ENCODE assay signal across 21 cellular contexts in the genomic region with DNA sequence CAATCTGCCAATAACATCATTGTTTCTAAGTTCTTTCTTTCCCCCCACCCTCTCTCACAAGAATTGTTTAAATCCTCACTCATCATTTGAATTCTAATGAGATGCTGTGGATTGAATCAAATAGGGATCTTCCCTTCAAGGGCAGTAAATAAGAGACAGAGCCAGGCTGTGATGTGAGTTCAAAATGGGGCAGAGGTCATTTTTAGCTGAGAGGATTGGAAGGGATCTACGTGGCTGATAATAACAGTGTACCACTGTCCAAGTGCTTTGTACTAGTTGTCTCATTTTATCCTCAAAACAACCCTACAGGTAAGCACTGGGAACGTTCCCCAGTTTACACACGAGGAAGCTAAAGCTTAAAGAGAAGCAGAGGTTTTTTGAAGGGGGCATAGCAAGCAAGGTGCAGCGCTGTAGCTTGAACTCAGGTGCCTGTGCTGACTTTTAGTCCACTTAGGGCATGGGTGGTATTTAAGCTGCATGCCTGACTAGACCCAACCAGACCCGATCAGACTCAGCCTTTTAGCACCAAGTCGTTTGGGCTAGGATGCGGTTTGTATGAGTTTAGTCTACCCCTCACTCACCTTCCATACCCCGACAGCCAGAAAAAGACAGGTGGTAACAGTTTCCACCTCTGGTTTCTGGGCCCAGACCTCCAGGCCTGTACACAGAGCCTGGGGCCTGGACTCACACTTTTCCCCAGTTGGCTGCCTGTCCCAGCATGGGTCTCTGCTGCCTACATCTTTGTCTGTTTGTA. TPM values are rescaled to one million over a fixed set of nuclear protein-coding genes. Genes with fewer than 3 reads are reported as not detected.
DNase-seq lines count a peak whose midpoint lies in the region; ATAC-seq lines count a peak whose summit lies in the region.
"Had no signal": no experiment of that assay in that cellular context is flagged by ENCODE, and none has a peak within 500 bp of the region (broad histone marks: within the 10 kb centered on the region; RNA-seq: fewer than 3 reads in every experiment).

No MANE protein-coding gene starts in this region.

- DNase-seq in activated T-cell treated with anti-CD3 and anti-CD28 coated beads, Interleukin-2, amount 50 U/mL, for 24 hours = no peak
- DNase-seq in activated T-cell treated with anti-CD3 and anti-CD28 coated beads for 4 hours (no peak), NCI-H345 treated with DMSO at 0.1 percent for 48 hours (lab: John Stamatoyannopoulos, UW; ENCODE audit: unreplicated experiment) (no peak), DMS53 (lab: John Stamatoyannopoulos, UW) (no peak), DMS79 (lab: John Stamatoyannopoulos, UW) (no peak)
- DNase-seq in activated naive CD8-positive, alpha-beta T cell treated with anti-CD3 and anti-CD28 coated beads, Interleukin-2, amount 10 ng/mL, durations not matched to agents 7 days and 5 days = no peak
- peak in 1 of 2 donors; percentile 43 for DNase-seq in stimulated activated effector memory CD8-positive, alpha-beta T cell treated with anti-CD3 and anti-CD28 coated beads, Interleukin-12 subunit alpha, Interleukin-12 subunit beta, amount 100 ng/mL, for 72 hours (ENCODE audit: low spot score in 2 of 2)
- DNase-seq: ACHN, brain microvascular endothelial cell, DND-41, IMR-90, kidney glomerular epithelial cell, NCI-H1436 treated with DMSO at 0.1 percent for 48 hours, NCI-H2171 treated with DMSO at 0.1 percent for 48 hours, NCI-H526 treated with DMSO at 0.1 percent for 48 hours, ovary, right cardiac atrium had no signal

- H3K4me3 Mint-ChIP-seq in activated T-cell treated with anti-CD3 and anti-CD28 coated beads, Interleukin-2, amount 50 U/mL, for 24 hours = peak overlapping the region; percentile 72
- H3K4me3 Mint-ChIP-seq in IgD-negative memory B cell = no peak overlapping the region
- H3K4me3 Mint-ChIP-seq in activated naive CD8-positive, alpha-beta T cell treated with anti-CD3 and anti-CD28 coated beads, Interleukin-2, amount 10 ng/mL, durations not matched to agents 7 days and 5 days = peak overlapping the region; percentile 67
- peak overlapping the region; percentile 43 for H3K4me3 Mint-ChIP-seq in stimulated activated effector memory CD8-positive, alpha-beta T cell treated with anti-CD3 and anti-CD28 coated beads, Interleukin-12 subunit alpha, Interleukin-12 subunit beta, amount 100 ng/mL, for 72 hours
- H3K4me3 Mint-ChIP-seq: CD14-positive monocyte had no signal

- H3K36me3 Mint-ChIP-seq in activated T-cell treated with anti-CD3 and anti-CD28 coated beads, Interleukin-2, amount 50 U/mL, for 24 hours (ENCODE audit: low read depth) = peaks cover 2% of the 10 kb centered on the region
- no peaks in the 10 kb centered on the region for H3K36me3 Mint-ChIP-seq in IgD-negative memory B cell
- H3K36me3 Mint-ChIP-seq in activated naive CD8-positive, alpha-beta T cell treated with anti-CD3 and anti-CD28 coated beads, Interleukin-2, amount 10 ng/mL, durations not matched to agents 7 days and 5 days = peaks cover 4% of the 10 kb centered on the region
- H3K36me3 Mint-ChIP-seq in stimulated activated effector memory CD8-positive, alpha-beta T cell treated with anti-CD3 and anti-CD28 coated beads, Interleukin-12 subunit alpha, Interleukin-12 subunit beta, amount 100 ng/mL, for 72 hours = peaks cover 8% of the 10 kb centered on the region
- H3K36me3 Mint-ChIP-seq: CD14-positive monocyte had no signal

- H3K4me1 Mint-ChIP-seq in activated T-cell treated with anti-CD3 and anti-CD28 coated beads, Interleukin-2, amount 50 U/mL, for 24 hours (ENCODE audit: low read depth) = peaks cover 100% of the 10 kb centered on the region
- H3K4me1 Mint-ChIP-seq in IgD-negative memory B cell = peaks cover 0 to 22% (median 10%) of the 10 kb centered on the region in 3 donors
- peaks cover 86% of the 10 kb centered on the region for H3K4me1 Mint-ChIP-seq in activated naive CD8-positive, alpha-beta T cell treated with anti-CD3 and anti-CD28 coated beads, Interleukin-2, amount 10 ng/mL, durations not matched to agents 7 days and 5 days
- peaks cover 82% of the 10 kb centered on the region for H3K4me1 Mint-ChIP-seq in stimulated activated effector memory CD8-positive, alpha-beta T cell treated with anti-CD3 and anti-CD28 coated beads, Interleukin-12 subunit alpha, Interleukin-12 subunit beta, amount 100 ng/mL, for 72 hours
- H3K4me1 Mint-ChIP-seq: CD14-positive monocyte had no signal

- POLR2A ChIA-PET in activated naive CD8-positive, alpha-beta T cell treated with anti-CD3 and anti-CD28 coated beads, Interleukin-2, amount 10 ng/mL, durations not matched to agents 7 days and 5 days (lab: Charles Lee) = interaction anchor here (0.8 to 8.1 kb wide), 13 partner anchors 9 to 278 kb away, joined by 3 to 257 read pairs (median 9); partner anchors contain the start of genes CCR7 and SMARCE1

- peak overlapping the region; percentile 96 for H3K27ac Mint-ChIP-seq in activated T-cell treated with anti-CD3 and anti-CD28 coated beads, Interleukin-2, amount 50 U/mL, for 24 hours
- peak overlapping the region; percentile 49 to 59 (median 54) for H3K27ac Mint-ChIP-seq in IgD-negative memory B cell
- H3K27ac Mint-ChIP-seq in activated naive CD8-positive, alpha-beta T cell treated with anti-CD3 and anti-CD28 coated beads, Interleukin-2, amount 10 ng/mL, durations not matched to agents 7 days and 5 days = peak overlapping the region; percentile 98
- H3K27ac Mint-ChIP-seq in stimulated activated effector memory CD8-positive, alpha-beta T cell treated with anti-CD3 and anti-CD28 coated beads, Interleukin-12 subunit alpha, Interleukin-12 subunit beta, amount 100 ng/mL, for 72 hours = peak overlapping the region; percentile 79

- no peak for ATAC-seq in activated naive CD8-positive, alpha-beta T cell treated with anti-CD3 and anti-CD28 coated beads, Interleukin-2, amount 10 ng/mL, durations not matched to agents 7 days and 5 days (ENCODE audit: low read depth)
- ATAC-seq in stimulated activated effector memory CD8-positive, alpha-beta T cell treated with anti-CD3 and anti-CD28 coated beads, Interleukin-12 subunit alpha, Interleukin-12 subunit beta, amount 100 ng/mL, for 72 hours = no peak
- ATAC-seq: right cardiac atrium had no signal

- H3K9me3 Mint-ChIP-seq in activated T-cell treated with anti-CD3 and anti-CD28 coated beads, Interleukin-2, amount 50 U/mL, for 24 hours = no peaks in the 10 kb centered on the region
- no peaks in the 10 kb centered on the region for H3K9me3 Mint-ChIP-seq in IgD-negative memory B cell
- no peaks in the 10 kb centered on the region for H3K9me3 Mint-ChIP-seq in activated naive CD8-positive, alpha-beta T cell treated with anti-CD3 and anti-CD28 coated beads, Interleukin-2, amount 10 ng/mL, durations not matched to agents 7 days and 5 days
- H3K9me3 Mint-ChIP-seq in stimulated activated effector memory CD8-positive, alpha-beta T cell treated with anti-CD3 and anti-CD28 coated beads, Interleukin-12 subunit alpha, Interleukin-12 subunit beta, amount 100 ng/mL, for 72 hours = no peaks in the 10 kb centered on the region
- H3K9me3 Mint-ChIP-seq: CD14-positive monocyte had no signal

- no peaks in the 10 kb centered on the region for H3K27me3 Mint-ChIP-seq in activated T-cell treated with anti-CD3 and anti-CD28 coated beads, Interleukin-2, amount 50 U/mL, for 24 hours
- no peaks in the 10 kb centered on the region for H3K27me3 Mint-ChIP-seq in IgD-negative memory B cell
- H3K27me3 Mint-ChIP-seq in activated naive CD8-positive, alpha-beta T cell treated with anti-CD3 and anti-CD28 coated beads, Interleukin-2, amount 10 ng/mL, durations not matched to agents 7 days and 5 days = no peaks in the 10 kb centered on the region

RNA-seq across cellular contexts. Expression of gene CCR7, which starts 39.2 kb away (rescaled TPM):
- polyA plus RNA-seq in IgD-negative memory B cell = 257 TPM
- 100 to 1,000 TPM; 231 to 238 TPM for total RNA-seq in activated naive CD8-positive, alpha-beta T cell treated with anti-CD3 and anti-CD28 coated beads, Interleukin-2, amount 10 ng/mL, durations not matched to agents 7 days and 5 days
- total RNA-seq: M059J, thoracic aorta had no signal

RNA-seq across cellular contexts. Expression of gene SMARCE1, which starts 43.1 kb away (rescaled TPM):
- polyA plus RNA-seq in IgD-negative memory B cell = 221 TPM
- 100 to 1,000 TPM; 109 to 117 TPM for total RNA-seq in activated naive CD8-positive, alpha-beta T cell treated with anti-CD3 and anti-CD28 coated beads, Interleukin-2, amount 10 ng/mL, durations not matched to agents 7 days and 5 days

Comparison
In these comparisons a context has a peak if more than half of its experiments do, and no peak if none do; other contexts are left out.
1. H3K4me3 Mint-ChIP-seq: peak in activated T-cell treated with anti-CD3 and anti-CD28 coated beads, Interleukin-2, amount 50 U/mL, for 24 hours (single experiment), activated naive CD8-positive, alpha-beta T cell treated with anti-CD3 and anti-CD28 coated beads, Interleukin-2, amount 10 ng/mL, durations not matched to agents 7 days and 5 days (single experiment) and stimulated activated effector memory CD8-positive, alpha-beta T cell treated with anti-CD3 and anti-CD28 coated beads, Interleukin-12 subunit alpha, Interleukin-12 subunit beta, amount 100 ng/mL, for 72 hours (single experiment); none in IgD-negative memory B cell (0 of 4).
2. Peak in every context shown above with its lines, with median percentiles within 50 percentile points of each other: H3K27ac Mint-ChIP-seq.